Comparison of ENCODE assay signal across 1 cellular context in genomic region chr7:106170651-106171050, GRCh38.
TF ChIP-seq lines count a peak whose summit lies in the region.

No MANE protein-coding gene starts in this region.

TF ChIP-seq in HepG2, 621 proteins besides CTCF, POLR2A, EP300 and RAD21:
- TF ChIP-seq HDAC2 (CRISPR knock-in tag; IDR thresholded peaks at IDR 0.05) (no peak), ZNF329 (CRISPR knock-in tag; IDR thresholded peaks at IDR 0.05; ENCODE audit: low read depth) (peak; percentile 89; the same call in 1 of the 2 replicates)
